ENCODE assay signal across 8 cellular contexts in the genomic region with DNA sequence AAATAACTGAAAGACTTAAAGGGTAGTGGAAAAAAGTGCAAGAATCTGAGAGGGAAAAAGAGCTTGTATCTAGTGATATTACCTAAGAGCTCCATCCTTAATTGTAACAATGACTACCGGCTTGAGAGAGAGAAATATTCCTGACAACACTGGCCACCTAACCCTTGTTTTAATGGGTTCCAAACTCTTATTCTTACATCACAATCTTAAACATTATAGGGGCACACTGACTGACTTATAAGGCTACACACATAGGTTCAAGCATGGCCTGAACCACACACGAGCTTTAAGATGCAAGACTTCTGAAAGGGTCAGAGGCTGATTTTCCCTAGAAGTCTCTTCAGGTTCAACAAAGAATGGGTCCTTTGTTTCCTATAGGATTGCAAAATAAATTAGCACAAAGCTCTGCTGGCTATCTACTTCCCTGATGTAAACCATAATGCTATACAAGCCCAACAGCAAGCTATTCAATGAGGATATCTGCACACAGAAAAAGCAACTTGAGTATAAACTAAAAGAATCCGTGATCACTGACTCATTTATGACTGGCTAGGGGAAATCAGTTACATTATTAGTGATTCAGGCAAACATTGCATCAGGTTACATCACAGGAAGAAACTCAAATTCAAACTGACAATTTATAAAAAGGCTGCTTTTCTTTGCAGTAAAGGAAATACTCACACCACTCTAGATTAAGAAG. TPM values are rescaled to one million over a fixed set of nuclear protein-coding genes. Genes with fewer than 3 reads are reported as not detected.
DNase-seq lines count a peak whose midpoint lies in the region; ATAC-seq and TF ChIP-seq lines count a peak whose summit lies in the region.

No MANE protein-coding gene starts in this region.

- peaks cover 2% of the 10 kb centered on the region for H3K36me3 Mint-ChIP-seq in endodermal cell (ENCODE audit: low read depth)

- no peak overlapping the region for H3K4me3 Mint-ChIP-seq in endodermal cell

- H3K27ac Mint-ChIP-seq in endodermal cell: no peak overlapping the region

- no peaks in the 10 kb centered on the region for H3K27me3 Mint-ChIP-seq in endodermal cell (ENCODE audit: insufficient read depth)

- H3K27me3 ChIP-seq in endodermal cell (ENCODE audit: control insufficient read depth, insufficient read depth, low read length, poor library complexity, severe bottlenecking): peaks cover 19% of the 10 kb centered on the region

- H3K9me3 Mint-ChIP-seq in endodermal cell: no peaks in the 10 kb centered on the region

- peaks cover 14% of the 10 kb centered on the region for H3K36me3 ChIP-seq in endodermal cell (ENCODE audit: control insufficient read depth, insufficient read depth, low read length)

- WGBS in endodermal cell (ENCODE audit: insufficient coverage in 1 of 2, insufficient read length in 1 of 2), 2 experiments: 73 to 76% methylated on average over 2 to 3 of the region's 3 CpGs

- no peak overlapping the region for H3K9ac ChIP-seq in endodermal cell (ENCODE audit: extremely low read depth, low read length, poor library complexity, severe bottlenecking)

- H3K4me1 Mint-ChIP-seq in endodermal cell: peaks cover 83% of the 10 kb centered on the region

- peak; percentile 65 to 66 for ATAC-seq in activated CD4-positive, CD25-positive, alpha-beta regulatory T cell treated with anti-CD3 and anti-CD28 coated beads, Interleukin-2, amount 50 U/mL, for 24 hours
- peak; percentile 45 for ATAC-seq in omental fat pad (ENCODE audit: low FRiP score)

- DNase-seq in activated CD4-positive, CD25-positive, alpha-beta regulatory T cell (lab: John Stamatoyannopoulos, UW): no peak
- DNase-seq in OCI-M1 (lab: John Stamatoyannopoulos, UW) (peak; percentile 25), endodermal cell (no peak), omental fat pad (ENCODE audit: low spot score) (no peak), cerebellar cortex (ENCODE audit: low spot score) (no peak), NCI-H510A (lab: John Stamatoyannopoulos, UW) (no peak)
- DNase-seq in activated CD4-positive, alpha-beta T cell treated with anti-CD3 and anti-CD28 coated beads, Interleukin-2, amount 50 U/mL, for 48 hours: no peak

- TF ChIP-seq CTCF in endodermal cell (conservative IDR thresholded peaks at IDR 0.05) (no peak), omental fat pad (IDR thresholded peaks at IDR 0.05) (no peak)

- H3K4me3 ChIP-seq in endodermal cell (ENCODE audit: low read length): no peak overlapping the region

- H3K4me1 ChIP-seq in endodermal cell (ENCODE audit: control insufficient read depth, insufficient read depth, low read length): peaks cover 6% of the 10 kb centered on the region

- H3K27ac ChIP-seq in endodermal cell (ENCODE audit: low read depth, low read length): peak overlapping the region; percentile 2

- no peaks in the 10 kb centered on the region for H3K9me3 ChIP-seq in endodermal cell (ENCODE audit: control insufficient read depth, low read length)

RNA-seq across cellular contexts. Expression of gene BTG1, which starts 8.6 kb away (rescaled TPM):
- total RNA-seq in endodermal cell (10 to 100 TPM; 30.4 to 34.1 TPM), omental fat pad (100 to 1,000 TPM in 1 of 4 donors, 10 to 100 TPM in 3; 57.8 to 101 (median 75.6) TPM)
- polyA plus RNA-seq in endodermal cell (2013, experiment 1 of 2): 81.7 TPM
- polyA plus RNA-seq in endodermal cell (2013, experiment 2 of 2): 69.9 TPM
